ENCODE assay signal across 12 cellular contexts in the genomic region with DNA sequence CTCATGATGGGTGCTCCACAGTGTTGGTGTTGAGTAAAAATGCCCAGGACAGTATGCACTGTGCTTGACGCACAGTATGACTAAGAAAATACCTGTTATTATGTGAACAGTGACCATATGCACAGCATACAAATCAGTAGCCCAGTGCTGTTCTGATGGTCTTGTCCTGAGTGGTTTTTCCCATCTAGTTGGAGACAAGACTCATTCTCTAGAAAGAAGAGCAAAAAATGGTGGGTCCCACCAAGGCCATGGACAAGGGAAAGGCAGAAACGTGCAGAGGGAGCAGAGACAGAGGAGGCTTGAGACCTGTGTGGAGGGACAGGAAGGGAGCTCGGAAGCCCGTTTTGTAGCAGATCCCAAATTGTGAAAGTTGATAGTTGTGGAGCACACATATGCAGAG. TPM values are rescaled to one million over a fixed set of nuclear protein-coding genes. Genes with fewer than 3 reads are reported as not detected.
"Had no signal": no experiment of that assay in that cellular context is flagged by ENCODE, and none has a peak within 500 bp of the region (broad histone marks: within the 10 kb centered on the region; RNA-seq: fewer than 3 reads in every experiment).

No MANE protein-coding gene starts in this region.

- H3K27me3 Mint-ChIP-seq: IgD-negative memory B cell had no signal

- H3K4me3 Mint-ChIP-seq: HFFc6, IgD-negative memory B cell had no signal

- H3K4me2 ChIP-seq: KMS-11 had no signal

- H3K4me3 ChIP-seq: GM23248 had no signal

- H3K27ac ChIP-seq: GM23248, HL-60, KMS-11 had no signal

- DNase-seq: GM23248, GOT3, H7, HCEC 1CT, HFFc6, KBM-7 had no signal

- H2AFZ ChIP-seq: GM23248 had no signal

- H3K9me3 Mint-ChIP-seq: HFFc6, IgD-negative memory B cell had no signal

- H3K9ac ChIP-seq: GM23248, KMS-11 had no signal

- H3K36me3 Mint-ChIP-seq: IgD-negative memory B cell had no signal

- H3K4me1 Mint-ChIP-seq: IgD-negative memory B cell had no signal

- H3K27ac Mint-ChIP-seq: HFFc6, IgD-negative memory B cell had no signal

- ATAC-seq: HepG2 had no signal

RNA-seq across cellular contexts. Expression of a gene that starts 1.0 kb away (rescaled TPM):
- total RNA-seq: GM23248, H4, H7, HepG2, HFFc6, HT1080 had no signal
